14 cellular contexts compared by ENCODE assay signal in the genomic region with DNA sequence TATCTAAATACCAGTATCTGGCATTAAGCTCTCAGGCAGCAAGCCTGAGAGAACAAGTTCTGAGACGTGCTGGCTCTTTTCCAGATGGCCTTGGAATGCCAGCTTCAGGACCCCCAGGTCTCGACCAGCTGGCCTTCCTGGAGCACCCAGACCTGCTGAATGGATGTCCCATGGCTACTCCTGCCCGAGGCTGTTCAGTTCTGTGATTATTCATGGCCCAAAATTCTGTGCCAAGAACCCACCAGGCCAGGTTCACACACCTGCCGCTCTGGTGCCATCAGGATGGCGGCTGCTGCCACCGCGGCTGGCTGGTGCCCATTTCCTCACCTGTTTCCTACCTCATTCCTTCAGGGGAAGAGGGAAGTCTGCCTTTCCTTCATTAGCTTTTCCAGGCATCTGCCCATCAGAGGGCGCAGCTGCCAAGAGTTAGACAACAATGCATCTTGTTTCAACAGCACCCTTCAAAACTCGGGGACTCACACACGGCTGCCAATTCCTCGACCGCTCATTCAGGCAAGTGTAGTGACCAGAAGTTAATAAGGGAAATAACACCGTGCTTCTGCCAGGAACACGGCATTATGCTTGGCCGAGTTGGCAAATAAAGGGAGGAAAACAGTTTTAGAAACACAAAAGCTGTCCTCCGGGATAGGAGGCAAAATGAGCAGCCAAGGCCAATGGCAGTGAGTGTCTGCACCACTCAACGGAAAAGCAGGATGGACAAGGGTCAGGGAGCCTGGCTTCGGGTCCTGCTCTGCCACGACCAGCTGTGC.
DNase-seq lines count a peak whose midpoint lies in the region; ATAC-seq lines count a peak whose summit lies in the region.
"Had no signal": no experiment of that assay in that cellular context is flagged by ENCODE, and none has a peak within 500 bp of the region (broad histone marks: within the 10 kb centered on the region; RNA-seq: fewer than 3 reads in every experiment).

No MANE protein-coding gene starts in this region.

- peak; percentile 50 for DNase-seq in NCI-H1092 (lab: John Stamatoyannopoulos, UW)
- peak in 54 of 58 donors; percentile 9 to 90 (median 66) for DNase-seq in anterior cingulate cortex (lab: John Stamatoyannopoulos, UW)
- peak in 45 of 51 donors; percentile 3 to 86 (median 58) for DNase-seq in hypothalamus (lab: John Stamatoyannopoulos, UW)
- peak in 48 of 49 donors; percentile 10 to 93 (median 60) for DNase-seq in substantia nigra (lab: John Stamatoyannopoulos, UW)
- DNase-seq in mucosa of gallbladder (ENCODE audit: low spot score) = no peak
- DNase-seq in NCI-H526 (lab: John Stamatoyannopoulos, UW) = no peak
- no peak for DNase-seq in effector CD4-positive, alpha-beta T cell
- DNase-seq: activated CD4-positive, alpha-beta T cell treated with anti-CD3 and anti-CD28 coated beads, Interleukin-2, amount 50 U/mL, for 1 hour; activated effector memory CD4-positive, alpha-beta T cell treated with anti-CD3 and anti-CD28 coated beads, Interleukin-2, amount 50 U/mL, for 16 hours; CD8-positive, alpha-beta T cell; natural killer cell; NCI-H2171 had no signal

- no peak for ATAC-seq in HG03354 (IDR thresholded peaks at IDR 0.05; ENCODE audit: poor library complexity, severe bottlenecking, unreplicated experiment)

- H3K27ac ChIP-seq in substantia nigra (ENCODE audit: low read depth, low read length, poor library complexity, severe bottlenecking) = no peak overlapping the region
- H3K27ac ChIP-seq: cardiac muscle cell had no signal

Comparison
In these comparisons a context has a peak if more than half of its experiments do, and no peak if none do; other contexts are left out.
1. DNase-seq: peak in NCI-H1092 (single experiment), anterior cingulate cortex (54 of 58), hypothalamus (45 of 51) and substantia nigra (48 of 49); none in mucosa of gallbladder (single experiment), NCI-H526 (0 of 2) and effector CD4-positive, alpha-beta T cell (single experiment).